In genomic region chr22:24697671-24698082, GRCh38 we compare ENCODE assay signal across 12 cellular contexts.
DNase-seq lines count a peak whose midpoint lies in the region; ATAC-seq and TF ChIP-seq lines count a peak whose summit lies in the region.
"Had no signal": no experiment of that assay in that cellular context is flagged by ENCODE, and none has a peak within 500 bp of the region (broad histone marks: within the 10 kb centered on the region; RNA-seq: fewer than 3 reads in every experiment).

No MANE protein-coding gene starts in this region.

- H2BK5ac ChIP-seq in mesenchymal stem cell (ENCODE audit: low read depth, low read length, poor library complexity, severe bottlenecking): no peak overlapping the region

- H3K9me2 ChIP-seq in MM.1S (replicated peaks; ENCODE audit: insufficient read depth, low read length): no peaks in the 10 kb centered on the region

- peak overlapping the region; percentile 4 to 37 for H3K18ac ChIP-seq in mesenchymal stem cell (ENCODE audit: low read depth in 1 of 2, low read length in 2 of 2)

- H2AK5ac ChIP-seq in mesenchymal stem cell (ENCODE audit: low read length, severe bottlenecking): no peak overlapping the region

- H3K9me3 ChIP-seq in MM.1S (replicated peaks; ENCODE audit: insufficient read depth, low read length) (no peaks in the 10 kb centered on the region), colonic mucosa (no peaks in the 10 kb centered on the region), mesenchymal stem cell (ENCODE audit: control insufficient read depth, low read length) (no peaks in the 10 kb centered on the region), ovary (no peaks in the 10 kb centered on the region)
- H3K9me3 ChIP-seq: sigmoid colon had no signal

- H2BK120ac ChIP-seq in mesenchymal stem cell (ENCODE audit: low read depth, low read length): no peak overlapping the region

- no peak overlapping the region for H3K23ac ChIP-seq in mesenchymal stem cell (ENCODE audit: low read length in 2 of 2)

- no peaks in the 10 kb centered on the region for H3K36me3 ChIP-seq in MM.1S (replicated peaks; ENCODE audit: insufficient read depth, low read length)
- no peaks in the 10 kb centered on the region for H3K36me3 ChIP-seq in colonic mucosa
- no peaks in the 10 kb centered on the region for H3K36me3 ChIP-seq in mesenchymal stem cell (ENCODE audit: control insufficient read depth in 1 of 2, insufficient read depth in 2 of 2, low read depth in 1 of 2, low read length in 2 of 2)
- no peaks in the 10 kb centered on the region for H3K36me3 ChIP-seq in ovary
- H3K36me3 ChIP-seq: sigmoid colon had no signal

- peak overlapping the region in 1 of 2 experiments; percentile 72 for H3K14ac ChIP-seq in mesenchymal stem cell (ENCODE audit: low read length in 2 of 2)

- H3K27me3 ChIP-seq in MM.1S (replicated peaks; ENCODE audit: insufficient read depth, low read length) (no peaks in the 10 kb centered on the region), colonic mucosa (no peaks in the 10 kb centered on the region), mesenchymal stem cell (ENCODE audit: control insufficient read depth in 1 of 2, insufficient read depth in 1 of 2, low read length in 2 of 2) (peaks cover 3 to 31% of the 10 kb centered on the region in 2 experiments), ovary (no peaks in the 10 kb centered on the region)
- H3K27me3 ChIP-seq: sigmoid colon had no signal

- H2BK15ac ChIP-seq in mesenchymal stem cell (ENCODE audit: low read depth, poor library complexity, severe bottlenecking): no peak overlapping the region

- H2AFZ ChIP-seq in MM.1S (ENCODE audit: low read length) (peak overlapping the region; percentile 59), mesenchymal stem cell (ENCODE audit: low read depth, low read length) (no peak overlapping the region)

- no peak overlapping the region for H3K4me2 ChIP-seq in MM.1S (ENCODE audit: low read depth, low read length)
- H3K4me2 ChIP-seq in mesenchymal stem cell (ENCODE audit: low read length, poor library complexity, severe bottlenecking): no peak overlapping the region

- DNase-seq in COLO668 (lab: John Stamatoyannopoulos, UW; ENCODE audit: unreplicated experiment) (peak; percentile 84), MM.1S (no peak), colonic mucosa (peak; percentile 79), mesenchymal stem cell (no peak), NCI-H1092 treated with DMSO at 0.1 percent for 48 hours (lab: John Stamatoyannopoulos, UW) (no peak), ovary (no peak), NCI-H2227 treated with DMSO at 0.1 percent for 48 hours (lab: John Stamatoyannopoulos, UW) (no peak)
- DNase-seq: KG1, kidney glomerular epithelial cell, sigmoid colon, T1000 had no signal

- TF ChIP-seq CTCF in MM.1S (IDR thresholded peaks at IDR 0.05; ENCODE audit: low read length): no peak
- no peak for TF ChIP-seq CTCF in colonic mucosa (IDR thresholded peaks at IDR 0.05)
- TF ChIP-seq CTCF in ovary (IDR thresholded peaks at IDR 0.05): no peak

- no peaks in the 10 kb centered on the region for H4K20me1 ChIP-seq in MM.1S (ENCODE audit: insufficient read depth, low read length)

- H3K9ac ChIP-seq in MM.1S (ENCODE audit: low read length): no peak overlapping the region
- no peak overlapping the region for H3K9ac ChIP-seq in colonic mucosa (ENCODE audit: low read depth in 2 of 2, low read length in 2 of 2)
- no peak overlapping the region for H3K9ac ChIP-seq in mesenchymal stem cell (ENCODE audit: low read length)

- H3K79me1 ChIP-seq in mesenchymal stem cell (replicated peaks; ENCODE audit: low read length, poor library complexity, severe bottlenecking): no peaks in the 10 kb centered on the region

- H4K8ac ChIP-seq in mesenchymal stem cell (ENCODE audit: low read length): peak overlapping the region; percentile 9

- H3K79me2 ChIP-seq in MM.1S (ENCODE audit: low read length): no peaks in the 10 kb centered on the region

- ATAC-seq in HG03521 (IDR thresholded peaks at IDR 0.05; ENCODE audit: unreplicated experiment): no peak

- 78% methylated on average over 5 of the region's 5 CpGs for WGBS in mesenchymal stem cell
- WGBS in ovary, 3 donors: 57 to 83% (median 71%) methylated on average over 3 to 5 of the region's 5 CpGs

- no peak for TF ChIP-seq POLR2A in ovary (IDR thresholded peaks at IDR 0.05)

- H3K27ac ChIP-seq in MM.1S (ENCODE audit: low read length): no peak overlapping the region; the same call in 1 of the 2 replicates
- H3K27ac ChIP-seq in colonic mucosa: peak overlapping the region; percentile 47
- H3K27ac ChIP-seq in mesenchymal stem cell (ENCODE audit: low read length, poor library complexity, severe bottlenecking): no peak overlapping the region
- no peak overlapping the region for H3K27ac ChIP-seq in ovary
- H3K27ac ChIP-seq: sigmoid colon had no signal

- peak overlapping the region; percentile 56 for H4K91ac ChIP-seq in mesenchymal stem cell (ENCODE audit: low read length)

- H3K4me3 ChIP-seq in MM.1S (ENCODE audit: low read length) (no peak overlapping the region), colonic mucosa (no peak overlapping the region), mesenchymal stem cell (ENCODE audit: insufficient read depth in 1 of 2, low read depth in 1 of 2, low read length in 2 of 2) (no peak overlapping the region), ovary (no peak overlapping the region)
- H3K4me3 ChIP-seq: sigmoid colon had no signal

- H3K4me1 ChIP-seq in MM.1S (ENCODE audit: low read length) (peaks cover 19% of the 10 kb centered on the region), colonic mucosa (peaks cover 9% of the 10 kb centered on the region), mesenchymal stem cell (ENCODE audit: control insufficient read depth, insufficient read depth, low read depth, low read length) (peaks cover 17% of the 10 kb centered on the region), ovary (ENCODE audit: insufficient read depth) (peaks cover 3% of the 10 kb centered on the region)

- H3K4ac ChIP-seq in mesenchymal stem cell (ENCODE audit: low read depth in 1 of 2, low read length in 2 of 2): no peak overlapping the region

- intact Hi-C loops in colonic mucosa (cut with DNase I) (no loop called here), ovary (cut with DNase I) (no loop called here)

- H2BK12ac ChIP-seq in mesenchymal stem cell (ENCODE audit: low read length in 2 of 2): peak overlapping the region in 1 of 2 experiments; percentile 41

- H3F3A ChIP-seq in MM.1S (ENCODE audit: insufficient read depth, low read length): no peaks in the 10 kb centered on the region

- no peak for TF ChIP-seq EP300 in ovary (IDR thresholded peaks at IDR 0.05)

Comparison
In these comparisons a context has a peak if more than half of its experiments do, and no peak if none do; other contexts are left out.
1. DNase-seq: peak in COLO668 (single experiment) and colonic mucosa (single experiment); none in MM.1S (single experiment), mesenchymal stem cell (single experiment), NCI-H1092 treated with DMSO at 0.1 percent for 48 hours (single experiment), ovary (0 of 5) and NCI-H2227 treated with DMSO at 0.1 percent for 48 hours (single experiment).